9 cellular contexts compared by ENCODE assay signal in genomic region chr12:100199023-100199346, GRCh38. TPM values are rescaled to one million over a fixed set of nuclear protein-coding genes. Genes with fewer than 3 reads are reported as not detected.
A peak's percentile ranks its signal among the peaks of the same experiment; 100 is the strongest.
DNase-seq lines count a peak whose midpoint lies in the region; TF ChIP-seq lines count a peak whose summit lies in the region.
"Had no signal": no experiment of that assay in that cellular context is flagged by ENCODE, and none has a peak within 500 bp of the region (broad histone marks: within the 10 kb centered on the region; RNA-seq: fewer than 3 reads in every experiment).

No MANE protein-coding gene starts in this region.

- peaks cover 13% of the 10 kb centered on the region for H3K4me1 ChIP-seq in KMS-11 (ENCODE audit: low read depth, poor library complexity, severe bottlenecking)
- H3K4me1 ChIP-seq in effector memory CD4-positive, alpha-beta T cell (ENCODE audit: control insufficient read depth, insufficient read depth, low read length, poor library complexity, severe bottlenecking) = peaks cover 12% of the 10 kb centered on the region

- H3K4me2 ChIP-seq in KMS-11 = peak overlapping the region; percentile 98

- peaks cover 15% of the 10 kb centered on the region for H3K4me1 Mint-ChIP-seq in osteocyte (ENCODE audit: unreplicated experiment)

- no peak overlapping the region; the same call in 1 of the 2 replicates for H3K27ac ChIP-seq in KMS-11
- no peak overlapping the region for H3K27ac ChIP-seq in effector memory CD4-positive, alpha-beta T cell (ENCODE audit: insufficient read depth, low read length, poor library complexity, severe bottlenecking)

- H3K4me3 ChIP-seq in GM12865 (ENCODE audit: low read depth, low read length) (peak overlapping the region; percentile 63), KMS-11 (IDR thresholded peaks at IDR 0.05; ENCODE audit: insufficient read depth, low read depth, low read length) (no peak overlapping the region)
- peak overlapping the region; percentile 83 for H3K4me3 ChIP-seq in effector memory CD4-positive, alpha-beta T cell (ENCODE audit: insufficient read depth, low read depth, low read length, poor library complexity, severe bottlenecking)

- H3K9ac ChIP-seq in KMS-11 = peak overlapping the region; percentile 47; the same call in 1 of the 2 replicates

- H3K4me3 Mint-ChIP-seq in osteocyte (ENCODE audit: unreplicated experiment) = peak overlapping the region; percentile 92

- H3K27ac Mint-ChIP-seq in osteocyte (ENCODE audit: unreplicated experiment) = no peak overlapping the region

- DNase-seq in GM12865 (ENCODE audit: low read depth) (no peak), osteocyte (ENCODE audit: extremely low spot score, unreplicated experiment) (no peak), HCEC 1CT (no peak), NCI-H526 treated with DMSO at 0.1 percent for 48 hours (lab: John Stamatoyannopoulos, UW) (no peak), NCI-H524 (lab: John Stamatoyannopoulos, UW) (no peak), hippocampal formation (lab: John Stamatoyannopoulos, UW) (no peak)
- DNase-seq in effector memory CD4-positive, alpha-beta T cell = no peak
- DNase-seq: MV-4-11 had no signal

- peaks cover 11% of the 10 kb centered on the region; the same call in 1 of the 2 replicates for H3K79me2 ChIP-seq in KMS-11 (ENCODE audit: insufficient read depth, low read depth)

- no peaks in the 10 kb centered on the region for H4K20me1 ChIP-seq in KMS-11 (ENCODE audit: insufficient read depth)

- H3K9me3 ChIP-seq in effector memory CD4-positive, alpha-beta T cell (ENCODE audit: control insufficient read depth, low read length) = no peaks in the 10 kb centered on the region

- no peaks in the 10 kb centered on the region for H3K36me3 Mint-ChIP-seq in osteocyte (ENCODE audit: unreplicated experiment)

- no peaks in the 10 kb centered on the region for H3K27me3 Mint-ChIP-seq in osteocyte (ENCODE audit: unreplicated experiment)

- no peaks in the 10 kb centered on the region for H3K9me3 Mint-ChIP-seq in osteocyte (ENCODE audit: unreplicated experiment)

- TF ChIP-seq CTCF in GM12865 (IDR thresholded peaks at IDR 0.05; ENCODE audit: insufficient read depth, low read depth, low read length, missing control alignments) (no peak), KMS-11 (conservative IDR thresholded peaks at IDR 0.05; ENCODE audit: low read depth, low read length) (no peak), osteocyte (IDR thresholded peaks at IDR 0.05) (no peak)

- H3K27me3 ChIP-seq in KMS-11 (ENCODE audit: insufficient read depth, low read depth) = no peaks in the 10 kb centered on the region
- H3K27me3 ChIP-seq in effector memory CD4-positive, alpha-beta T cell (replicated peaks; ENCODE audit: control insufficient read depth, insufficient read depth, low read length, poor library complexity, severe bottlenecking) = no peaks in the 10 kb centered on the region

- H2AFZ ChIP-seq in KMS-11 (ENCODE audit: low read depth) = peak overlapping the region; percentile 92

- H3K36me3 ChIP-seq in KMS-11 (ENCODE audit: insufficient read depth) = no peaks in the 10 kb centered on the region
- H3K36me3 ChIP-seq in effector memory CD4-positive, alpha-beta T cell (ENCODE audit: control insufficient read depth, insufficient read depth, low read length) = no peaks in the 10 kb centered on the region

RNA-seq across cellular contexts. Expression of gene ACTR6, which starts 1.6 kb away (rescaled TPM):
- 20.2 and 26.1 TPM in 2 replicates for total RNA-seq in osteocyte

RNA-seq across cellular contexts. Expression of gene BLTP3B, which starts 56.3 kb away (rescaled TPM):
- 13.1 and 16.2 TPM in 2 replicates for total RNA-seq in osteocyte
